8 cellular contexts compared by ENCODE assay signal in genomic region chr9:93452710-93453046, GRCh38. TPM values are rescaled to one million over a fixed set of nuclear protein-coding genes. Genes with fewer than 3 reads are reported as not detected.
DNase-seq lines count a peak whose midpoint lies in the region; ATAC-seq and TF ChIP-seq lines count a peak whose summit lies in the region.

No MANE protein-coding gene starts in this region.

- 0 to 1% (median 0%) methylated on average over 10 of the region's 10 CpGs for WGBS in adipose tissue, 3 donors

- H3K27ac ChIP-seq in C4-2B (peak overlapping the region; percentile 99), KMS-11 (peak overlapping the region; percentile 75), adipose tissue (ENCODE audit: low read depth, low read length) (peak overlapping the region; percentile 43), iPS-18a (ENCODE audit: low read length) (no peak overlapping the region)

- peak; percentile 4 for DNase-seq in stimulated activated CD8-positive, alpha-beta memory T cell treated with anti-CD3 and anti-CD28 coated beads, Interleukin-4, amount 100 ng/mL, for 24 hours (ENCODE audit: low read depth)
- DNase-seq in retina: no peak
- DNase-seq in SKM-1 (lab: John Stamatoyannopoulos, UW; ENCODE audit: unreplicated experiment): no peak

- H3K27me3 ChIP-seq in KMS-11 (ENCODE audit: insufficient read depth, low read depth) (no peaks in the 10 kb centered on the region), iPS-18a (ENCODE audit: control insufficient read depth, insufficient read depth, low read length) (no peaks in the 10 kb centered on the region)

- ATAC-seq in HG03520 (IDR thresholded peaks at IDR 0.05; ENCODE audit: unreplicated experiment): no peak

- H3K4me2 ChIP-seq in KMS-11: peak overlapping the region; percentile 86

- H3K79me2 ChIP-seq in KMS-11 (ENCODE audit: insufficient read depth, low read depth): peaks cover 79% of the 10 kb centered on the region

- TF ChIP-seq CTCF in C4-2B (conservative IDR thresholded peaks at IDR 0.05): no peak
- no peak for TF ChIP-seq CTCF in KMS-11 (conservative IDR thresholded peaks at IDR 0.05; ENCODE audit: low read depth, low read length)

- peaks cover 53% of the 10 kb centered on the region for H3K4me1 ChIP-seq in KMS-11 (ENCODE audit: low read depth, poor library complexity, severe bottlenecking)
- peaks cover 21% of the 10 kb centered on the region for H3K4me1 ChIP-seq in iPS-18a (ENCODE audit: control insufficient read depth, low read depth, low read length)

- H3K9me3 ChIP-seq in iPS-18a (ENCODE audit: control insufficient read depth, low read depth, low read length): no peaks in the 10 kb centered on the region

- peaks cover 30% of the 10 kb centered on the region; the same call in 1 of the 2 replicates for H4K20me1 ChIP-seq in KMS-11 (ENCODE audit: insufficient read depth)

- H3K4me3 ChIP-seq in KMS-11 (IDR thresholded peaks at IDR 0.05; ENCODE audit: insufficient read depth, low read depth, low read length) (no peak overlapping the region), iPS-18a (ENCODE audit: low read length) (peak overlapping the region; percentile 79)

- H3K36me3 ChIP-seq in KMS-11 (ENCODE audit: insufficient read depth): no peaks in the 10 kb centered on the region; the same call in 1 of the 2 replicates
- H3K36me3 ChIP-seq in iPS-18a (ENCODE audit: control insufficient read depth, low read depth, low read length): peaks cover 8% of the 10 kb centered on the region

- no peak overlapping the region for H2AFZ ChIP-seq in KMS-11 (ENCODE audit: low read depth)

- H3K9ac ChIP-seq in KMS-11 (peak overlapping the region; percentile 82), iPS-18a (ENCODE audit: low read length) (peak overlapping the region; percentile 82)

RNA-seq across cellular contexts. Expression of gene FAM120AOS, which starts 0.7 kb away (rescaled TPM):
- 10 to 100 TPM; 21.2 to 44.8 (median 44.7) TPM for polyA plus RNA-seq in adipose tissue

RNA-seq across cellular contexts. Expression of gene FAM120A, which starts 1.2 kb away (rescaled TPM):
- 10 to 100 TPM; 38.4 to 60.1 (median 53.3) TPM for polyA plus RNA-seq in adipose tissue
